ENCODE assay signal across 15 cellular contexts in genomic region chr3:118412503-118412902, GRCh38.
DNase-seq lines count a peak whose midpoint lies in the region; ATAC-seq and TF ChIP-seq lines count a peak whose summit lies in the region.
"Had no signal": no experiment of that assay in that cellular context is flagged by ENCODE, and none has a peak within 500 bp of the region (broad histone marks: within the 10 kb centered on the region; RNA-seq: fewer than 3 reads in every experiment).

No MANE protein-coding gene starts in this region.

- intact Hi-C loops in activated CD4-positive, alpha-beta memory T cell treated with anti-CD3 and anti-CD28 coated beads for 36 hours (cut with micrococcal nuclease) = no loop called here
- intact Hi-C loops in sigmoid colon (cut with DNase I) = no loop called here

- H3K36me3 ChIP-seq in sigmoid colon = no peaks in the 10 kb centered on the region
- no peaks in the 10 kb centered on the region for H3K36me3 ChIP-seq in H7 (replicated peaks; ENCODE audit: control insufficient read depth, insufficient read depth, low read length)
- H3K36me3 ChIP-seq in SJCRH30 = no peaks in the 10 kb centered on the region

- no peaks in the 10 kb centered on the region for H3K4me1 Mint-ChIP-seq in activated CD4-positive, alpha-beta memory T cell treated with anti-CD3 and anti-CD28 coated beads for 36 hours (ENCODE audit: low read depth)
- H3K4me1 Mint-ChIP-seq: neural crest cell; stimulated activated naive B cell treated with anti-CD40 and anti-IgM and Interleukin-4, amounts not matched to agents 10 μg/mL and 1 μg/mL and 100 μg/mL, for 72 hours had no signal

- no peak overlapping the region for H3K27ac Mint-ChIP-seq in activated CD4-positive, alpha-beta memory T cell treated with anti-CD3 and anti-CD28 coated beads for 36 hours
- H3K27ac Mint-ChIP-seq: stimulated activated naive B cell treated with anti-CD40 and anti-IgM and Interleukin-4, amounts not matched to agents 10 μg/mL and 1 μg/mL and 100 μg/mL, for 72 hours had no signal

- no peaks in the 10 kb centered on the region for H3K27me3 ChIP-seq in sigmoid colon
- H3K27me3 ChIP-seq in H7 (ENCODE audit: control insufficient read depth, insufficient read depth, low read length) = no peaks in the 10 kb centered on the region
- H3K27me3 ChIP-seq in SJCRH30 = no peaks in the 10 kb centered on the region

- POLR2A ChIA-PET in activated CD4-positive, alpha-beta memory T cell treated with anti-CD3 and anti-CD28 coated beads for 36 hours (lab: Charles Lee) = no interaction called here

- peaks cover 13% of the 10 kb centered on the region for H3K9me3 Mint-ChIP-seq in activated CD4-positive, alpha-beta memory T cell treated with anti-CD3 and anti-CD28 coated beads for 36 hours
- H3K9me3 Mint-ChIP-seq: neural crest cell had no signal

- H3K9me3 ChIP-seq in sigmoid colon (no peaks in the 10 kb centered on the region), SJCRH30 (replicated peaks) (no peaks in the 10 kb centered on the region)

- WGBS in sigmoid colon, 2 donors = 80 to 87% methylated on average over 1 of the region's 1 CpG

- no peaks in the 10 kb centered on the region for H3K27me3 Mint-ChIP-seq in activated CD4-positive, alpha-beta memory T cell treated with anti-CD3 and anti-CD28 coated beads for 36 hours
- H3K27me3 Mint-ChIP-seq: stimulated activated naive B cell treated with anti-CD40 and anti-IgM and Interleukin-4, amounts not matched to agents 10 μg/mL and 1 μg/mL and 100 μg/mL, for 72 hours had no signal

- H3K4me1 ChIP-seq in sigmoid colon = no peaks in the 10 kb centered on the region
- H3K4me1 ChIP-seq in SJCRH30 = no peaks in the 10 kb centered on the region

- peak; percentile 54 for DNase-seq in GM12865 (ENCODE audit: low read depth)
- DNase-seq in activated CD4-positive, alpha-beta memory T cell treated with anti-CD3 and anti-CD28 coated beads for 36 hours = no peak
- no peak for DNase-seq in sigmoid colon
- no peak for DNase-seq in H7
- no peak for DNase-seq in SJCRH30
- DNase-seq: Karpas-422; NCI-H187 treated with DMSO at 0.1 percent for 48 hours; NCI-H748 treated with DMSO at 0.1 percent for 48 hours; stimulated activated naive B cell treated with anti-CD40 and anti-IgM and Interleukin-4, amounts not matched to agents 10 μg/mL and 1 μg/mL and 100 μg/mL, for 72 hours; T-helper 2 cell had no signal

- no peaks in the 10 kb centered on the region for H3K36me3 Mint-ChIP-seq in activated CD4-positive, alpha-beta memory T cell treated with anti-CD3 and anti-CD28 coated beads for 36 hours
- H3K36me3 Mint-ChIP-seq: stimulated activated naive B cell treated with anti-CD40 and anti-IgM and Interleukin-4, amounts not matched to agents 10 μg/mL and 1 μg/mL and 100 μg/mL, for 72 hours had no signal

- H3K4me3 ChIP-seq in GM12865 (ENCODE audit: low read depth, low read length) (no peak overlapping the region), sigmoid colon (no peak overlapping the region), H7 (ENCODE audit: insufficient read depth, low read depth, low read length) (no peak overlapping the region), SJCRH30 (no peak overlapping the region)

- TF ChIP-seq POLR2A in sigmoid colon (IDR thresholded peaks at IDR 0.05) = no peak

- TF ChIP-seq CTCF in GM12865 (IDR thresholded peaks at IDR 0.05; ENCODE audit: insufficient read depth, low read depth, low read length, missing control alignments) = peak; percentile 10
- no peak for TF ChIP-seq CTCF in sigmoid colon (IDR thresholded peaks at IDR 0.05)

- no peak for TF ChIP-seq EP300 in sigmoid colon (IDR thresholded peaks at IDR 0.05)

- ATAC-seq in GM19043 (IDR thresholded peaks at IDR 0.05; ENCODE audit: low read depth, unreplicated experiment) (peak; percentile 60), HG02759 (IDR thresholded peaks at IDR 0.05; ENCODE audit: unreplicated experiment) (peak; percentile 97), HG03442 (IDR thresholded peaks at IDR 0.05; ENCODE audit: unreplicated experiment) (peak; percentile 99)
- ATAC-seq: stimulated activated naive B cell treated with anti-CD40 and anti-IgM and Interleukin-4, amounts not matched to agents 10 μg/mL and 1 μg/mL and 100 μg/mL, for 72 hours had no signal

- H3K27ac ChIP-seq in sigmoid colon = no peak overlapping the region
- no peak overlapping the region for H3K27ac ChIP-seq in SJCRH30
- H3K27ac ChIP-seq: RWPE1 had no signal

- no peak overlapping the region for H3K4me3 Mint-ChIP-seq in activated CD4-positive, alpha-beta memory T cell treated with anti-CD3 and anti-CD28 coated beads for 36 hours
- H3K4me3 Mint-ChIP-seq: neural crest cell; stimulated activated naive B cell treated with anti-CD40 and anti-IgM and Interleukin-4, amounts not matched to agents 10 μg/mL and 1 μg/mL and 100 μg/mL, for 72 hours had no signal

- CTCF ChIA-PET in activated CD4-positive, alpha-beta memory T cell treated with anti-CD3 and anti-CD28 coated beads for 36 hours (lab: Charles Lee) = no interaction called here
